In the genomic region with DNA sequence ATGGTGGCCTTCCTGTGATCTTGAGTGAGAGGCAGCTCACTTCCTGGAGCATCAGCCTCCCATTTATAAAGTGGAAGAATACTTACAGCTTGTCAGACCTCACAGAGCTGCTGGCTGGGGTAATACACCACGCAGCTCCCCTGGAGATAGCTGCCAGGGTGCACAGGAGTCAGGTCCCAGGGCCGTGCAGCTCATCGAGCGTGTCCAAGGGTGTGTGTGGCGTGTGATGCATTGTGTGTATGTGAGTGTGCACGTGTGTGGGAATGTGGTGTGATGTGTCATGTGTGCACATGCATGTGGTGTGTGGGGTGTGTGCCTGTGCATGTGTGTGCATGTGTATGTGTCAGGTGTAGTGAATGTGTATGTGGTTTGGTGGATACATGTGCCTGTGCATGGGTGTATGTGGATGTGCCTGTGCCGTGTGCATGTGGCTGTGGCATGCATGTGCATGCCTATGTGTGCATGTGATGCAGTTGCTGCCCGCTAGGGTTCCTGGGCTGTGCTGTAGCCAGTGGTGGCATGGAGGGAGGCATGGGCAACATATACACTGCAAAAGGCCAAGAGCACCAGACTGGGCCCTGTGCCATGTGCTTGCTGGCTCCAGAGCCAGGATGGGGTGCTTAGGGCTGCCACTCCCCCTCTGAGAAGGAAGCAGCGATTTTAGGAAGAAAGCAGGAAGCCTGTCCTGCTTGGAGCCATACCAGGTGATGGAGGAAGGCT, we compare ENCODE assay signal across 1 cellular context.
A peak's percentile ranks its signal among the peaks of the same experiment; 100 is the strongest.
TF ChIP-seq lines count a peak whose summit lies in the region.

No MANE protein-coding gene starts in this region.

TF ChIP-seq in K562, 482 proteins besides CTCF, POLR2A, EP300 and RAD21:
- TF ChIP-seq POLR2AphosphoS2 (IDR thresholded peaks at IDR 0.05; ENCODE audit: low read length) (no peak), ZNF143 (CRISPR knock-in tag; IDR thresholded peaks at IDR 0.05) (no peak), KDM1A (IDR thresholded peaks at IDR 0.05) (peak in 1 of 2 experiments; percentile 31; a peak in 1 of 4 replicates), CREB1 (IDR thresholded peaks at IDR 0.05) (no peak), CREB1 (CRISPR knock-in tag; IDR thresholded peaks at IDR 0.05) (no peak), ZBTB49 (CRISPR knock-in tag; IDR thresholded peaks at IDR 0.05; ENCODE audit: borderline replicate concordance) (no peak), NR2C2 (CRISPR knock-in tag; IDR thresholded peaks at IDR 0.05) (0 out of 2 replicates have a peak, but pooled peaks have one; percentile 26), NR2C2 (tag; IDR thresholded peaks at IDR 0.05) (no peak), SRF (CRISPR knock-in tag; IDR thresholded peaks at IDR 0.05) (no peak), NCOR1 (IDR thresholded peaks at IDR 0.05) (no peak)
- TF ChIP-seq, protein P1, sequence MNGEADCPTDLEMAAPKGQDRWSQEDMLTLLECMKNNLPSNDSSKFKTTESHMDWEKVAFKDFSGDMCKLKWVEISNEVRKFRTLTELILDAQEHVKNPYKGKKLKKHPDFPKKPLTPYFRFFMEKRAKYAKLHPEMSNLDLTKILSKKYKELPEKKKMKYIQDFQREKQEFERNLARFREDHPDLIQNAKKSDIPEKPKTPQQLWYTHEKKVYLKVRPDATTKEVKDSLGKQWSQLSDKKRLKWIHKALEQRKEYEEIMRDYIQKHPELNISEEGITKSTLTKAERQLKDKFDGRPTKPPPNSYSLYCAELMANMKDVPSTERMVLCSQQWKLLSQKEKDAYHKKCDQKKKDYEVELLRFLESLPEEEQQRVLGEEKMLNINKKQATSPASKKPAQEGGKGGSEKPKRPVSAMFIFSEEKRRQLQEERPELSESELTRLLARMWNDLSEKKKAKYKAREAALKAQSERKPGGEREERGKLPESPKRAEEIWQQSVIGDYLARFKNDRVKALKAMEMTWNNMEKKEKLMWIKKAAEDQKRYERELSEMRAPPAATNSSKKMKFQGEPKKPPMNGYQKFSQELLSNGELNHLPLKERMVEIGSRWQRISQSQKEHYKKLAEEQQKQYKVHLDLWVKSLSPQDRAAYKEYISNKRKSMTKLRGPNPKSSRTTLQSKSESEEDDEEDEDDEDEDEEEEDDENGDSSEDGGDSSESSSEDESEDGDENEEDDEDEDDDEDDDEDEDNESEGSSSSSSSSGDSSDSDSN (IDR thresholded peaks at IDR 0.05; ENCODE audit: borderline replicate concordance in 1 of 2, low read depth in 2 of 2, low read length in 2 of 2): no peak
